Comparison of ENCODE assay signal across 8 cellular contexts in genomic region chr1:244451951-244452795, GRCh38. TPM values are rescaled to one million over a fixed set of nuclear protein-coding genes. Genes with fewer than 3 reads are reported as not detected.
DNase-seq lines count a peak whose midpoint lies in the region; ATAC-seq and TF ChIP-seq lines count a peak whose summit lies in the region.

No MANE protein-coding gene starts in this region.

- H3K4me3 ChIP-seq in Jurkat, Clone E6-1 (ENCODE audit: low read length) = peak overlapping the region; percentile 90
- peak overlapping the region; percentile 98 for H3K4me3 ChIP-seq in epithelial cell of proximal tubule (ENCODE audit: low read depth, low read length)

- DNase-seq in DMS53 (lab: John Stamatoyannopoulos, UW) = peak; percentile 100
- peak; percentile 99 for DNase-seq in Jurkat, Clone E6-1 (ENCODE audit: low read depth, low spot score)
- peak; percentile 60 for DNase-seq in OCI-M2 (lab: John Stamatoyannopoulos, UW; ENCODE audit: unreplicated experiment)
- DNase-seq in activated T-cell treated with anti-CD3 and anti-CD28 coated beads, Interleukin-2, amount 50 U/mL, for 1 hour = peak; percentile 98
- DNase-seq in epithelial cell of proximal tubule (ENCODE audit: low read depth) = peak; percentile 86
- peak; percentile 100 for DNase-seq in mucosa of gallbladder (ENCODE audit: low spot score)
- DNase-seq in stimulated activated CD8-positive, alpha-beta memory T cell treated with anti-CD3 and anti-CD28 coated beads, Interleukin-4, amount 100 ng/mL, for 24 hours (ENCODE audit: low read depth) = peak; percentile 99

- TF ChIP-seq CTCF in epithelial cell of proximal tubule (conservative IDR thresholded peaks at IDR 0.05; ENCODE audit: low read depth, low read length) = peak; percentile 37

- ATAC-seq in GM21717 (IDR thresholded peaks at IDR 0.05; ENCODE audit: unreplicated experiment) = peak; percentile 96

RNA-seq across cellular contexts. Expression of gene ADSS2, which starts 0.5 kb away (rescaled TPM):
- 48.7 TPM for polyA plus RNA-seq in Jurkat, Clone E6-1 (2012; ENCODE audit: insufficient read depth, insufficient read length)
- total RNA-seq in epithelial cell of proximal tubule = 40.9 and 46.9 TPM in 2 replicates
- 32.4 TPM for total RNA-seq in mucosa of gallbladder

RNA-seq across cellular contexts. Expression of gene CATSPERE, which starts 8.9 kb away (rescaled TPM):
- polyA plus RNA-seq in Jurkat, Clone E6-1 (2012; ENCODE audit: insufficient read depth, insufficient read length) = not detected
- total RNA-seq in epithelial cell of proximal tubule (under 0.01 and 0.07 TPM in 2 replicates), mucosa of gallbladder (0.72 TPM)

Comparison
In these comparisons a context has a peak if more than half of its experiments do, and no peak if none do; other contexts are left out.
1. Peak in every context shown above with its lines: DNase-seq, ATAC-seq and H3K4me3 ChIP-seq.